ENCODE assay signal across 2 cellular contexts in the genomic region with DNA sequence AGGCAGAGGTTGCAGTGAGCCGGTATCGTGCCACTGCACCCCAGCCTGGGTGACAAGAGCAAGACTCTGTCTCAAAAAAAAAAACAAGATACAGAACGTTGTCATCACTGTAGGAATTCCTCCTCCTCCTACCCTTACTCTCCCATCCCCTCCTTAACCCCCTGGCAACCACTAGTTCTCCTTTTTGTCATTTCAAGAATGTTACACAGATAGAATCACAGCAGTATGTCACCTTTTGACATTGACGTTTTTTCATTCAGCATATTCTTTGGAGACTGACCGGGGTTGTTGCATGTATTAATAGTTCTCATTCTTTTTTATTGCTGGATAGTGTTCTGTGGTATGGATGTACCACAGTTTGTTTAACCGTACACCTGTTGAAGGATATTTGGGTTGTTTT.
TF ChIP-seq lines count a peak whose summit lies in the region.

No MANE protein-coding gene starts in this region.

TF ChIP-seq in GM12891, 5 proteins besides CTCF, POLR2A, EP300 and RAD21:
- TF ChIP-seq SPI1 (IDR thresholded peaks at IDR 0.05; ENCODE audit: low read depth, low read length): peak; percentile 41; the same call in 1 of the 2 replicates
- TF ChIP-seq TAF1 (IDR thresholded peaks at IDR 0.05; ENCODE audit: low read depth, low read length): no peak

TF ChIP-seq in IMR-90, 13 proteins besides CTCF, POLR2A, EP300 and RAD21:
- TF ChIP-seq RFX5 (IDR thresholded peaks at IDR 0.05; ENCODE audit: low read depth, low read length): no peak
- TF ChIP-seq MAZ (IDR thresholded peaks at IDR 0.05; ENCODE audit: borderline replicate concordance, low read depth, low read length): no peak
- TF ChIP-seq RCOR1 (IDR thresholded peaks at IDR 0.05; ENCODE audit: insufficient replicate concordance, low read length): no peak
- no peak for TF ChIP-seq CEBPB (IDR thresholded peaks at IDR 0.05; ENCODE audit: low read depth, low read length)
- TF ChIP-seq, protein P1, sequence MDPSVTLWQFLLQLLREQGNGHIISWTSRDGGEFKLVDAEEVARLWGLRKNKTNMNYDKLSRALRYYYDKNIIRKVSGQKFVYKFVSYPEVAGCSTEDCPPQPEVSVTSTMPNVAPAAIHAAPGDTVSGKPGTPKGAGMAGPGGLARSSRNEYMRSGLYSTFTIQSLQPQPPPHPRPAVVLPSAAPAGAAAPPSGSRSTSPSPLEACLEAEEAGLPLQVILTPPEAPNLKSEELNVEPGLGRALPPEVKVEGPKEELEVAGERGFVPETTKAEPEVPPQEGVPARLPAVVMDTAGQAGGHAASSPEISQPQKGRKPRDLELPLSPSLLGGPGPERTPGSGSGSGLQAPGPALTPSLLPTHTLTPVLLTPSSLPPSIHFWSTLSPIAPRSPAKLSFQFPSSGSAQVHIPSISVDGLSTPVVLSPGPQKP (IDR thresholded peaks at IDR 0.05; ENCODE audit: borderline replicate concordance, low read depth, low read length): no peak
- TF ChIP-seq MXI1 (IDR thresholded peaks at IDR 0.05; ENCODE audit: borderline replicate concordance, low read depth, low read length): no peak
- no peak for TF ChIP-seq CHD1 (IDR thresholded peaks at IDR 0.05; ENCODE audit: low read depth, low read length)
- TF ChIP-seq MAFK (IDR thresholded peaks at IDR 0.05; ENCODE audit: low read depth, low read length): no peak
- no peak for TF ChIP-seq SMC3 (IDR thresholded peaks at IDR 0.05; ENCODE audit: low read depth, low read length)
- no peak for TF ChIP-seq FOS (IDR thresholded peaks at IDR 0.05; ENCODE audit: low read depth, low read length)
- TF ChIP-seq, protein P2, sequence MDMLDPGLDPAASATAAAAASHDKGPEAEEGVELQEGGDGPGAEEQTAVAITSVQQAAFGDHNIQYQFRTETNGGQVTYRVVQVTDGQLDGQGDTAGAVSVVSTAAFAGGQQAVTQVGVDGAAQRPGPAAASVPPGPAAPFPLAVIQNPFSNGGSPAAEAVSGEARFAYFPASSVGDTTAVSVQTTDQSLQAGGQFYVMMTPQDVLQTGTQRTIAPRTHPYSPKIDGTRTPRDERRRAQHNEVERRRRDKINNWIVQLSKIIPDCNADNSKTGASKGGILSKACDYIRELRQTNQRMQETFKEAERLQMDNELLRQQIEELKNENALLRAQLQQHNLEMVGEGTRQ (IDR thresholded peaks at IDR 0.05; ENCODE audit: low read depth, low read length): no peak
- no peak for TF ChIP-seq NFE2L2 (IDR thresholded peaks at IDR 0.05; ENCODE audit: low read depth, low read length)
